Comparison of ENCODE assay signal across 8 cellular contexts in genomic region chr2:176270100-176270750, GRCh38. TPM values are rescaled to one million over a fixed set of nuclear protein-coding genes. Genes with fewer than 3 reads are reported as not detected.
A peak's percentile ranks its signal among the peaks of the same experiment; 100 is the strongest.
DNase-seq lines count a peak whose midpoint lies in the region; ATAC-seq and TF ChIP-seq lines count a peak whose summit lies in the region.

No MANE protein-coding gene starts in this region.

- no peak overlapping the region; the same call in 1 of the 2 replicates for H2AK5ac ChIP-seq in IMR-90 (ENCODE audit: low read depth, low read length)

- H3K14ac ChIP-seq in IMR-90 (replicated peaks; ENCODE audit: low read depth, low read length): peak overlapping the region; percentile 76

- intact Hi-C loops in IMR-90 (cut with micrococcal nuclease): no loop called here

- peak overlapping the region; percentile 87; the same call in 1 of the 2 replicates for H3K23ac ChIP-seq in IMR-90 (ENCODE audit: low read depth, low read length)

- H3K4me1 ChIP-seq in IMR-90 (ENCODE audit: control insufficient read depth, insufficient read depth, low read length): no peaks in the 10 kb centered on the region
- peaks cover 0 to 16% of the 10 kb centered on the region in 2 donors for H3K4me1 ChIP-seq in muscle layer of duodenum (ENCODE audit: control insufficient read depth in 1 of 2, insufficient read depth in 2 of 2, low read length in 2 of 2)

- peak overlapping the region; percentile 61 for H3K4me3 ChIP-seq in BJ (ENCODE audit: low read depth, low read length)
- H3K4me3 ChIP-seq in IMR-90 (ENCODE audit: insufficient read depth, low read depth, low read length): peak overlapping the region; percentile 98
- peak overlapping the region; percentile 81 to 96 for H3K4me3 ChIP-seq in muscle layer of duodenum (ENCODE audit: low read depth in 1 of 2, low read length in 2 of 2)

- H3K9me3 Mint-ChIP-seq in chondrocyte (ENCODE audit: low read depth): no peaks in the 10 kb centered on the region

- no peaks in the 10 kb centered on the region for H3K36me3 ChIP-seq in BJ (ENCODE audit: control insufficient read depth, insufficient read depth, low read length)
- no peaks in the 10 kb centered on the region for H3K36me3 ChIP-seq in IMR-90 (ENCODE audit: control insufficient read depth, insufficient read depth, low read length)
- H3K36me3 ChIP-seq in muscle layer of duodenum (ENCODE audit: control insufficient read depth in 1 of 2, insufficient read depth in 2 of 2, low read length in 2 of 2): no peaks in the 10 kb centered on the region

- H4K20me1 ChIP-seq in IMR-90 (ENCODE audit: insufficient read depth, low read length): no peaks in the 10 kb centered on the region

- H2AK9ac ChIP-seq in IMR-90 (replicated peaks; ENCODE audit: low read depth, low read length, poor library complexity): no peak overlapping the region

- H4K5ac ChIP-seq in IMR-90 (ENCODE audit: low read depth, low read length): peak overlapping the region; percentile 87; the same call in 1 of the 2 replicates

- WGBS in IMR-90 (ENCODE audit: extremely low coverage in 2 of 2, insufficient read length in 1 of 2), 2 experiments: no CpG with 5 or more reads among the region's 18 CpGs

- peak overlapping the region; percentile 92 to 94; a peak in 3 of 4 replicates for H4K8ac ChIP-seq in IMR-90 (ENCODE audit: low read depth in 2 of 2, low read length in 2 of 2)

- no peaks in the 10 kb centered on the region for H3K9me1 ChIP-seq in IMR-90 (ENCODE audit: insufficient read depth, low read length)

- H3K27me3 Mint-ChIP-seq in chondrocyte (ENCODE audit: low read depth): peaks cover 5% of the 10 kb centered on the region

- ATAC-seq in IMR-90 (ENCODE audit: low read depth) (no peak), GM18520 (IDR thresholded peaks at IDR 0.05; ENCODE audit: unreplicated experiment) (no peak)

- H3K18ac ChIP-seq in IMR-90 (ENCODE audit: low read depth, low read length): no peak overlapping the region

- peak overlapping the region; percentile 97 for H3K4me2 ChIP-seq in IMR-90 (ENCODE audit: low read depth, low read length)

- TF ChIP-seq RAD21 in IMR-90 (IDR thresholded peaks at IDR 0.05; ENCODE audit: low read length): no peak

- no peak overlapping the region for H3K56ac ChIP-seq in IMR-90 (ENCODE audit: extremely low read depth, insufficient read depth, low read length)

- no peak overlapping the region for H2BK15ac ChIP-seq in IMR-90 (ENCODE audit: low read depth, low read length)

- CTCF ChIA-PET in BJ (lab: Yijun Ruan, JAX): interaction anchor here (0.5 kb wide), 1 partner anchor 42 kb away, joined by 3 read pairs; no protein-coding TSS in a partner anchor
- CTCF ChIA-PET in IMR-90 (lab: Yijun Ruan, JAX): no interaction called here

- H2BK120ac ChIP-seq in IMR-90 (ENCODE audit: low read depth, low read length): no peak overlapping the region

- peak overlapping the region; percentile 97 for H3K4me3 Mint-ChIP-seq in chondrocyte (ENCODE audit: unreplicated experiment)

- peaks cover 13 to 16% of the 10 kb centered on the region in 2 experiments for H3K79me1 ChIP-seq in IMR-90 (ENCODE audit: low read depth in 1 of 2, low read length in 2 of 2)

- H3K27ac ChIP-seq in IMR-90 (ENCODE audit: insufficient read depth, low read length) (no peak overlapping the region; the same call in 1 of the 2 replicates), muscle layer of duodenum (ENCODE audit: low read length) (peak overlapping the region; percentile 80)

- H2BK5ac ChIP-seq in IMR-90 (ENCODE audit: low read depth, low read length, poor library complexity, severe bottlenecking): no peak overlapping the region

- DNase-seq in BJ (ENCODE audit: low read depth) (no peak), IMR-90 (peak; percentile 12), chondrocyte (ENCODE audit: low spot score) (no peak), putamen (ENCODE audit: low spot score) (no peak), NCI-H1092 (lab: John Stamatoyannopoulos, UW) (no peak), kidney tubule cell (ENCODE audit: low spot score) (no peak)

- POLR2A ChIA-PET in BJ (lab: Charles Lee): no interaction called here
- POLR2A ChIA-PET in IMR-90 (lab: Charles Lee; ENCODE audit: unreplicated experiment): no interaction called here

- H3K4ac ChIP-seq in IMR-90 (ENCODE audit: low read depth, low read length): peak overlapping the region; percentile 77

- no peak for TF ChIP-seq CTCF in BJ (IDR thresholded peaks at IDR 0.05; ENCODE audit: insufficient read depth, low read depth, low read length)
- no peak for TF ChIP-seq CTCF in IMR-90 (conservative IDR thresholded peaks at IDR 0.05; ENCODE audit: low read depth, low read length)
- TF ChIP-seq CTCF in chondrocyte (IDR thresholded peaks at IDR 0.05): no peak

- dilution Hi-C loops in IMR-90 (cut with HindIII; ENCODE audit: low sequenced_read_pairs, unreplicated experiment): no loop called here

- no peak for TF ChIP-seq POLR2A in IMR-90 (IDR thresholded peaks at IDR 0.05; ENCODE audit: low read depth, low read length)

- peaks cover 17% of the 10 kb centered on the region for H3K4me1 Mint-ChIP-seq in chondrocyte (ENCODE audit: low read depth)

- peaks cover 5% of the 10 kb centered on the region for H3K27me3 ChIP-seq in BJ (ENCODE audit: control insufficient read depth, insufficient read depth, low read length)
- no peaks in the 10 kb centered on the region; the same call in 1 of the 2 replicates for H3K27me3 ChIP-seq in IMR-90 (ENCODE audit: control insufficient read depth, insufficient read depth, low read length)
- H3K27me3 ChIP-seq in muscle layer of duodenum (ENCODE audit: low read depth, low read length): no peaks in the 10 kb centered on the region

- no TSS peak for BruUV-seq in IMR-90 (replicated peaks; lab: Mats Ljungman, UMichigan)

- H3K36me3 Mint-ChIP-seq in chondrocyte (ENCODE audit: low read depth): no peaks in the 10 kb centered on the region

- peak overlapping the region; percentile 97 for H2AFZ ChIP-seq in IMR-90 (replicated peaks; ENCODE audit: low read length, poor library complexity)

- H3K27ac Mint-ChIP-seq in chondrocyte (ENCODE audit: unreplicated experiment): peak overlapping the region; percentile 92

- H4K91ac ChIP-seq in IMR-90 (ENCODE audit: insufficient read depth, low read depth, low read length): no peak overlapping the region

- in situ Hi-C loops in IMR-90 (cut with MboI; ENCODE audit: low sequenced_read_pairs): no loop called here

- no peak overlapping the region for H2BK20ac ChIP-seq in IMR-90 (ENCODE audit: low read depth, low read length)

- peak overlapping the region; percentile 97 for H3K9ac ChIP-seq in IMR-90 (ENCODE audit: low read depth, low read length)

- H3K9me3 ChIP-seq in IMR-90 (ENCODE audit: control insufficient read depth, insufficient read depth, low read length): no peaks in the 10 kb centered on the region
- no peaks in the 10 kb centered on the region for H3K9me3 ChIP-seq in muscle layer of duodenum (ENCODE audit: control insufficient read depth in 1 of 2, low read length in 2 of 2)

TF ChIP-seq in IMR-90, 13 proteins besides CTCF, POLR2A, EP300 and RAD21:
- no peak for TF ChIP-seq MXI1 (IDR thresholded peaks at IDR 0.05; ENCODE audit: borderline replicate concordance, low read depth, low read length)
- TF ChIP-seq FOS (IDR thresholded peaks at IDR 0.05; ENCODE audit: low read depth, low read length): no peak
- TF ChIP-seq CEBPB (IDR thresholded peaks at IDR 0.05; ENCODE audit: low read depth, low read length): no peak
- TF ChIP-seq RFX5 (IDR thresholded peaks at IDR 0.05; ENCODE audit: low read depth, low read length): no peak
- no peak for TF ChIP-seq ELK1 (IDR thresholded peaks at IDR 0.05; ENCODE audit: borderline replicate concordance, low read depth, low read length)
- no peak for TF ChIP-seq RCOR1 (IDR thresholded peaks at IDR 0.05; ENCODE audit: insufficient replicate concordance, low read length)
- no peak for TF ChIP-seq MAZ (IDR thresholded peaks at IDR 0.05; ENCODE audit: borderline replicate concordance, low read depth, low read length)
- no peak for TF ChIP-seq NFE2L2 (IDR thresholded peaks at IDR 0.05; ENCODE audit: low read depth, low read length)
- no peak for TF ChIP-seq SMC3 (IDR thresholded peaks at IDR 0.05; ENCODE audit: low read depth, low read length)
- TF ChIP-seq MAFK (IDR thresholded peaks at IDR 0.05; ENCODE audit: low read depth, low read length): no peak
- no peak for TF ChIP-seq BHLHE40 (IDR thresholded peaks at IDR 0.05; ENCODE audit: low read depth, low read length)
- TF ChIP-seq CHD1 (IDR thresholded peaks at IDR 0.05; ENCODE audit: low read depth, low read length): no peak

RNA-seq across cellular contexts. Expression of gene MTX2, which starts 1.0 kb away (rescaled TPM):
- polyA plus RNA-seq in BJ (2011; rRNA removed): 17.7 and 31.5 TPM in 2 replicates
- polyA minus RNA-seq in BJ (2011; rRNA and poly(A)+ RNA removed): 2.2 and 2.5 TPM in 2 replicates
- total RNA-seq in IMR-90 (2012; rRNA removed): 24.9 and 27.2 TPM in 2 replicates
- 31.7 and 37.8 TPM in 2 replicates for polyA plus RNA-seq in IMR-90 (2012; rRNA removed)
- 10.9 and 15.3 TPM in 2 replicates for polyA plus RNA-seq in IMR-90 (2012; cell fraction: cytosol; rRNA removed)
- 5.4 and 49.3 TPM in 2 replicates for polyA plus RNA-seq in IMR-90 (2012; cell fraction: nucleus; rRNA removed; ENCODE audit: low replicate concordance)
- total RNA-seq in chondrocyte: 19.4 to 21.3 TPM (median 19.5 TPM) in 3 replicates
